1 cellular context compared by ENCODE assay signal in the genomic region with DNA sequence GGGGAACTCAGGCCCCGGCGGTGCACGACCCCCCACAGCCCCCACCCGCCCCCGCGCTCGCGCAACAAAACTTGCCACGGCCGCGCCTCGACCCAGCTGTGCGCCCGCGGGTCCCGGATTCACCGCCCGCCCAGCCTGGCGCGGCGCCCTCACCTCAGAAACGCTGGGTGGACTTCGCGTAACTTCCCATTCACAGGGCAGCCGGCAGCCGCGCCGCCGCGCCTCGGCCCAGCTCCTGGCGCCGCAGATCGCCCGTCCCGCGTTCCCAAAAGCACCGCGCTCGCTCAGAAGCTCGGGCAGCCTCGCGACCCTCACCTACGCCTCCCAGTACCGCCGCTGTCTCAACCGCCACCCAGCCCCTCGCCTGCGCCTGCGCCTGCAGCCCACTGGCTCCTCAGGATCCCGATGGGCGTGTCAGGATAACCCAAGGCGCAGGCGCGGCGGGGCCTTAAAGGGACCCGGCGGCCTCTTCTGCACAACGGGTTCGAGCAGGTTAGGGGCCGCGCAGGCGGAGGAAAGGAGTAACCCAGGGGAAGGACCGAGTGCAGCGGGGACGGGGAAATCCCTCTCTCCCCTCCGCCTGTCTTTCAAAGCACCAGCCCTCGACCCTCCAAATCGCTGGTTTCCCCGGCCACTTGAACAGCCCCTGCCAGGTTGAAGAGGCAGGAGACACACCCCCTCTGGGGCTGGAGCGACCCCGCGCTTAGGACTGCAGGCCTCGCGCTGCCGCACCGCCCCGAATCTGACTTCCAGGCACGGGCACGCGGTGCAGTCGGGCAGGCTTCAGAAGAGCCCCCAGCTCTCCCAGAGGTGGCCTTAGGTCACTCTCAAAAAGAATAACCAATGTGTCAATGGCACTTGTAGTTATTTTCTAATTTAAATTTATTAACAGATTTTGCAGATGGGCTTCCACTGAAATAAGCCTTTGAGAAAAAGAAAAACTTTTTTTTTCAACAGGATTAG.
A peak's percentile ranks its signal among the peaks of the same experiment; 100 is the strongest.
TF ChIP-seq lines count a peak whose summit lies in the region.

Gene NBPF1, minus strand, starts transcription at position 380 of the 963 bp plus-strand sequence.

TF ChIP-seq in A549, 52 proteins besides CTCF, POLR2A, EP300 and RAD21 (continued from another document):
- TF ChIP-seq, protein P1, sequence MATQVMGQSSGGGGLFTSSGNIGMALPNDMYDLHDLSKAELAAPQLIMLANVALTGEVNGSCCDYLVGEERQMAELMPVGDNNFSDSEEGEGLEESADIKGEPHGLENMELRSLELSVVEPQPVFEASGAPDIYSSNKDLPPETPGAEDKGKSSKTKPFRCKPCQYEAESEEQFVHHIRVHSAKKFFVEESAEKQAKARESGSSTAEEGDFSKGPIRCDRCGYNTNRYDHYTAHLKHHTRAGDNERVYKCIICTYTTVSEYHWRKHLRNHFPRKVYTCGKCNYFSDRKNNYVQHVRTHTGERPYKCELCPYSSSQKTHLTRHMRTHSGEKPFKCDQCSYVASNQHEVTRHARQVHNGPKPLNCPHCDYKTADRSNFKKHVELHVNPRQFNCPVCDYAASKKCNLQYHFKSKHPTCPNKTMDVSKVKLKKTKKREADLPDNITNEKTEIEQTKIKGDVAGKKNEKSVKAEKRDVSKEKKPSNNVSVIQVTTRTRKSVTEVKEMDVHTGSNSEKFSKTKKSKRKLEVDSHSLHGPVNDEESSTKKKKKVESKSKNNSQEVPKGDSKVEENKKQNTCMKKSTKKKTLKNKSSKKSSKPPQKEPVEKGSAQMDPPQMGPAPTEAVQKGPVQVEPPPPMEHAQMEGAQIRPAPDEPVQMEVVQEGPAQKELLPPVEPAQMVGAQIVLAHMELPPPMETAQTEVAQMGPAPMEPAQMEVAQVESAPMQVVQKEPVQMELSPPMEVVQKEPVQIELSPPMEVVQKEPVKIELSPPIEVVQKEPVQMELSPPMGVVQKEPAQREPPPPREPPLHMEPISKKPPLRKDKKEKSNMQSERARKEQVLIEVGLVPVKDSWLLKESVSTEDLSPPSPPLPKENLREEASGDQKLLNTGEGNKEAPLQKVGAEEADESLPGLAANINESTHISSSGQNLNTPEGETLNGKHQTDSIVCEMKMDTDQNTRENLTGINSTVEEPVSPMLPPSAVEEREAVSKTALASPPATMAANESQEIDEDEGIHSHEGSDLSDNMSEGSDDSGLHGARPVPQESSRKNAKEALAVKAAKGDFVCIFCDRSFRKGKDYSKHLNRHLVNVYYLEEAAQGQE (IDR thresholded peaks at IDR 0.05) = no peak
- TF ChIP-seq MAZ (IDR thresholded peaks at IDR 0.05; ENCODE audit: borderline replicate concordance, low read depth, low read length) (peak; percentile 53; the same call in 1 of the 2 replicates), SMC3 (IDR thresholded peaks at IDR 0.05) (0 out of 3 replicates have a peak, but pooled peaks have one; percentile 23), GATA3 (IDR thresholded peaks at IDR 0.05; ENCODE audit: borderline replicate concordance) (peak; percentile 10; the same call in 1 of the 2 replicates), PHF8 (IDR thresholded peaks at IDR 0.05; ENCODE audit: borderline replicate concordance, low read depth) (no peak; the same call in 1 of the 2 replicates), EHF (CRISPR knock-in tag; IDR thresholded peaks at IDR 0.05) (no peak), TP53 (CRISPR knock-in tag; IDR thresholded peaks at IDR 0.05) (peak; percentile 68; the same call in 1 of the 2 replicates), E2F6 (IDR thresholded peaks at IDR 0.05; ENCODE audit: borderline replicate concordance, low read depth) (peak; percentile 94), RCOR1 (IDR thresholded peaks at IDR 0.05; ENCODE audit: low read depth, low read length) (0 out of 2 replicates have a peak, but pooled peaks have one; percentile 76), HES2 (IDR thresholded peaks at IDR 0.05) (no peak), CBX8 (IDR thresholded peaks at IDR 0.05) (no peak), KDM5A (IDR thresholded peaks at IDR 0.05) (no peak), CBX2 (IDR thresholded peaks at IDR 0.05; ENCODE audit: borderline replicate concordance, low read depth) (no peak), EHMT2 (IDR thresholded peaks at IDR 0.05; ENCODE audit: low read depth) (no peak), JUNB (IDR thresholded peaks at IDR 0.05) (no peak), PBX3 (IDR thresholded peaks at IDR 0.05) (peak; percentile 81), HEYL (CRISPR knock-in tag; IDR thresholded peaks at IDR 0.05) (no peak), SREBF2 (IDR thresholded peaks at IDR 0.05) (no peak; the same call in 1 of the 2 replicates)
- TF ChIP-seq, protein P2, sequence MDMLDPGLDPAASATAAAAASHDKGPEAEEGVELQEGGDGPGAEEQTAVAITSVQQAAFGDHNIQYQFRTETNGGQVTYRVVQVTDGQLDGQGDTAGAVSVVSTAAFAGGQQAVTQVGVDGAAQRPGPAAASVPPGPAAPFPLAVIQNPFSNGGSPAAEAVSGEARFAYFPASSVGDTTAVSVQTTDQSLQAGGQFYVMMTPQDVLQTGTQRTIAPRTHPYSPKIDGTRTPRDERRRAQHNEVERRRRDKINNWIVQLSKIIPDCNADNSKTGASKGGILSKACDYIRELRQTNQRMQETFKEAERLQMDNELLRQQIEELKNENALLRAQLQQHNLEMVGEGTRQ (IDR thresholded peaks at IDR 0.05) = peak; percentile 56; the same call in 1 of the 2 replicates
